ENCODE assay signal across 7 cellular contexts in genomic region chr3:107430214-107431047, GRCh38. TPM values are rescaled to one million over a fixed set of nuclear protein-coding genes. Genes with fewer than 3 reads are reported as not detected.
A peak's percentile ranks its signal among the peaks of the same experiment; 100 is the strongest.
DNase-seq lines count a peak whose midpoint lies in the region; ATAC-seq and TF ChIP-seq lines count a peak whose summit lies in the region.

No MANE protein-coding gene starts in this region.

- intact Hi-C loops in breast epithelium (cut with DNase I; ENCODE audit: low total_unique reads): no loop called here

- no peak for TF ChIP-seq CTCF in GM13976 (IDR thresholded peaks at IDR 0.05; ENCODE audit: borderline replicate concordance, control extremely low read depth, extremely low read depth, insufficient read depth, missing control alignments)
- peak in 1 of 3 donors; percentile 2 for TF ChIP-seq CTCF in breast epithelium (IDR thresholded peaks at IDR 0.05)
- no peak for TF ChIP-seq CTCF in suprapubic skin (IDR thresholded peaks at IDR 0.05)

- peak overlapping the region; percentile 82 to 87 (median 86) for H3K4me3 ChIP-seq in breast epithelium
- peak overlapping the region; percentile 77 for H3K4me3 ChIP-seq in suprapubic skin

- no peaks in the 10 kb centered on the region for H3K4me1 ChIP-seq in breast epithelium
- peaks cover 25% of the 10 kb centered on the region for H3K4me1 ChIP-seq in suprapubic skin

- H3K36me3 ChIP-seq in breast epithelium (no peaks in the 10 kb centered on the region), suprapubic skin (no peaks in the 10 kb centered on the region)

- ATAC-seq in left lobe of liver: peak; percentile 4
- ATAC-seq in HG02884 (IDR thresholded peaks at IDR 0.05; ENCODE audit: unreplicated experiment): no peak

- TF ChIP-seq EP300 in suprapubic skin (IDR thresholded peaks at IDR 0.05): no peak

- H3K27ac ChIP-seq in breast epithelium (peak overlapping the region; percentile 97 to 99), suprapubic skin (peak overlapping the region; percentile 90)

- DNase-seq in GM13976 (ENCODE audit: low spot score) (peak; percentile 21), NAMALWA (ENCODE audit: low spot score) (peak; percentile 18), breast epithelium (ENCODE audit: low spot score in 2 of 2) (no peak), left lobe of liver (ENCODE audit: low spot score) (no peak), suprapubic skin (ENCODE audit: low spot score in 2 of 2) (no peak), middle frontal gyrus (ENCODE audit: extremely low spot score, low spot score) (no peak)

- no peaks in the 10 kb centered on the region for H3K27me3 ChIP-seq in breast epithelium
- H3K27me3 ChIP-seq in suprapubic skin: no peaks in the 10 kb centered on the region

- in situ Hi-C loops in GM13976 (cut with MboI; ENCODE audit: low sequenced_read_pairs, unreplicated experiment): no loop called here

- WGBS in suprapubic skin: 4% methylated on average over 25 of the region's 25 CpGs

- TF ChIP-seq POLR2A in breast epithelium (IDR thresholded peaks at IDR 0.05): no peak
- TF ChIP-seq POLR2A in suprapubic skin (IDR thresholded peaks at IDR 0.05): no peak

- H3K9me3 ChIP-seq in breast epithelium (no peaks in the 10 kb centered on the region), suprapubic skin (no peaks in the 10 kb centered on the region)

RNA-seq across cellular contexts. Expression of gene CCDC54, which starts 53.2 kb away (rescaled TPM):
- under 1 TPM in 1 of 3 donors, not detected in 2; 0.33 TPM for total RNA-seq in breast epithelium
- total RNA-seq in left lobe of liver: not detected
- total RNA-seq in suprapubic skin: not detected

Comparison
In these comparisons a context has a peak if more than half of its experiments do, and no peak if none do; other contexts are left out.
1. DNase-seq: peak in GM13976 (single experiment) and NAMALWA (single experiment); none in breast epithelium (0 of 2), left lobe of liver (single experiment), suprapubic skin (0 of 2) and middle frontal gyrus (single experiment).